In the genomic region with DNA sequence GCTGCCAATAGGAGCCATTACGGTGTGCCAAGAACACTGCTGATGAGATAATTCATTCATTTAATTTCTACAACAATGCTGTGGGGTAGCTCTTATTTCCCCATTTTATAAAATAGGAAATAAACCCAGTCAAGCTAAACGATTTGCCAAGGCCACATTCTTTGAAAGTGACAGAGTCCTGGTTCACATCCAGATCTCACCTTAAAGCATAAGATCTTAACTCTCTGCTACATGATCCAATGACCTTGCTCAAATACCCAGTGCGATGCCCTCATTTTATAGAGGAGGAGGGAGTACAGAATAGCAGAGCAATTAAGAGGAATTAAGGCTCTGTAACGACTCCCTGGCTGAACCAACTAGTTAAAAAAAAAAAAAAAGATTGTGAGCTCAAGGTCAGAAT, we compare ENCODE assay signal across 13 cellular contexts. TPM values are rescaled to one million over a fixed set of nuclear protein-coding genes. Genes with fewer than 3 reads are reported as not detected.
A peak's percentile ranks its signal among the peaks of the same experiment; 100 is the strongest.
DNase-seq lines count a peak whose midpoint lies in the region; ATAC-seq, FAIRE-seq and TF ChIP-seq lines count a peak whose summit lies in the region.
"Had no signal": no experiment of that assay in that cellular context is flagged by ENCODE, and none has a peak within 500 bp of the region (broad histone marks: within the 10 kb centered on the region; RNA-seq: fewer than 3 reads in every experiment).

No MANE protein-coding gene starts in this region.

- no peak for TF ChIP-seq POLR2A in esophagus muscularis mucosa (IDR thresholded peaks at IDR 0.05; ENCODE audit: low read depth)

- peaks cover 36% of the 10 kb centered on the region for H3K4me1 ChIP-seq in GM23248 (ENCODE audit: insufficient read depth)
- H3K4me1 ChIP-seq in colonic mucosa, result peaks cover 9% of the 10 kb centered on the region
- H3K4me1 ChIP-seq in pancreas, result peaks cover 0 to 9% (median 0%) of the 10 kb centered on the region in 3 donors
- H3K4me1 ChIP-seq in effector memory CD4-positive, alpha-beta T cell (ENCODE audit: control insufficient read depth, insufficient read depth, low read length, poor library complexity, severe bottlenecking), result no peaks in the 10 kb centered on the region
- H3K4me1 ChIP-seq in esophagus muscularis mucosa, result peaks cover 5 to 11% (median 7%) of the 10 kb centered on the region in 4 donors

- peak; percentile 47 for DNase-seq in GM23248
- DNase-seq in NOMO-1 treated with DMSO at 0.1 percent for 48 hours (lab: John Stamatoyannopoulos, UW; ENCODE audit: unreplicated experiment), result peak; percentile 72
- DNase-seq in colonic mucosa, result no peak
- DNase-seq in pancreas, result no peak
- no peak for DNase-seq in effector memory CD4-positive, alpha-beta T cell
- no peak for DNase-seq in esophagus muscularis mucosa (ENCODE audit: extremely low spot score)
- DNase-seq: NCI-H2107; stimulated activated CD4-positive, alpha-beta T cell treated with anti-CD3 and anti-CD28 coated beads, Interleukin-4, amount 100 ng/mL, for 4 hours had no signal

- intact Hi-C loops in colonic mucosa (cut with DNase I) (no loop called here), pancreas (cut with DNase I) (no loop called here), esophagus muscularis mucosa (cut with DNase I) (no loop called here)

- peak overlapping the region; percentile 99 for H3K27ac ChIP-seq in GM23248
- peak overlapping the region; percentile 18 for H3K27ac ChIP-seq in colonic mucosa
- peak overlapping the region in 2 of 4 donors; percentile 1 to 48 for H3K27ac ChIP-seq in pancreas
- no peak overlapping the region for H3K27ac ChIP-seq in effector memory CD4-positive, alpha-beta T cell (ENCODE audit: insufficient read depth, low read length, poor library complexity, severe bottlenecking)
- H3K27ac ChIP-seq in esophagus muscularis mucosa (replicated peaks in 1 of 4), result no peak overlapping the region

- FAIRE-seq in pancreas (lab: Jason Lieb, UNC), result no peak

- TF ChIP-seq EP300 in esophagus muscularis mucosa (IDR thresholded peaks at IDR 0.05), result no peak

- H3K4me2 ChIP-seq in GM23248 (ENCODE audit: unreplicated experiment), result peak overlapping the region; percentile 80

- TF ChIP-seq CTCF in colonic mucosa (IDR thresholded peaks at IDR 0.05), result no peak
- no peak for TF ChIP-seq CTCF in pancreas (IDR thresholded peaks at IDR 0.05)
- TF ChIP-seq CTCF in esophagus muscularis mucosa (IDR thresholded peaks at IDR 0.05), result no peak

- H2AFZ ChIP-seq in GM23248, result peak overlapping the region; percentile 70

- H3K27me3 ChIP-seq in GM23248 (replicated peaks; ENCODE audit: insufficient read depth), result no peaks in the 10 kb centered on the region
- no peaks in the 10 kb centered on the region for H3K27me3 ChIP-seq in colonic mucosa
- no peaks in the 10 kb centered on the region for H3K27me3 ChIP-seq in pancreas
- H3K27me3 ChIP-seq in effector memory CD4-positive, alpha-beta T cell (replicated peaks; ENCODE audit: control insufficient read depth, insufficient read depth, low read length, poor library complexity, severe bottlenecking), result no peaks in the 10 kb centered on the region
- no peaks in the 10 kb centered on the region for H3K27me3 ChIP-seq in esophagus muscularis mucosa

- H3K9ac ChIP-seq in GM23248 (peak overlapping the region; percentile 81), colonic mucosa (ENCODE audit: low read depth in 2 of 2, low read length in 2 of 2) (peak overlapping the region in 1 of 2 donors; percentile 55)

- no peaks in the 10 kb centered on the region for H3K9me2 ChIP-seq in GM23248 (ENCODE audit: insufficient read depth)

- H3F3A ChIP-seq in GM23248 (ENCODE audit: insufficient read depth), result peaks cover 31% of the 10 kb centered on the region

- H3K36me3 ChIP-seq in GM23248 (ENCODE audit: low read depth) (no peaks in the 10 kb centered on the region), colonic mucosa (no peaks in the 10 kb centered on the region), pancreas (no peaks in the 10 kb centered on the region), esophagus muscularis mucosa (no peaks in the 10 kb centered on the region)
- no peaks in the 10 kb centered on the region for H3K36me3 ChIP-seq in effector memory CD4-positive, alpha-beta T cell (ENCODE audit: control insufficient read depth, insufficient read depth, low read length)

- H3K79me2 ChIP-seq in GM23248 (ENCODE audit: insufficient read depth), result no peaks in the 10 kb centered on the region

- 64% methylated on average over 4 of the region's 4 CpGs for WGBS in GM23248 (ENCODE audit: low coverage in 1 of 2, low lambda C conversion rate in 2 of 2, missing lambda C conversion rate in 2 of 2), 2 experiments
- 34 to 37% methylated on average over 4 of the region's 4 CpGs for WGBS in pancreas, 2 donors
- 66% methylated on average over 4 of the region's 4 CpGs for WGBS in esophagus muscularis mucosa

- H3K4me3 ChIP-seq in GM23248 (peak overlapping the region; percentile 56), colonic mucosa (no peak overlapping the region), pancreas (no peak overlapping the region), esophagus muscularis mucosa (no peak overlapping the region)
- H3K4me3 ChIP-seq in effector memory CD4-positive, alpha-beta T cell (ENCODE audit: insufficient read depth, low read depth, low read length, poor library complexity, severe bottlenecking), result no peak overlapping the region
- H3K4me3 ChIP-seq: SK-N-MC had no signal

- in situ Hi-C loops in GM23248 (cut with MboI), result no loop called here

- H3K9me3 ChIP-seq in GM23248 (ENCODE audit: low read depth) (no peaks in the 10 kb centered on the region), colonic mucosa (no peaks in the 10 kb centered on the region), pancreas (no peaks in the 10 kb centered on the region), esophagus muscularis mucosa (no peaks in the 10 kb centered on the region)
- H3K9me3 ChIP-seq in effector memory CD4-positive, alpha-beta T cell (ENCODE audit: control insufficient read depth, low read length), result no peaks in the 10 kb centered on the region

- peak; percentile 38 to 81 (median 64) for ATAC-seq in pancreas
- no peak for ATAC-seq in GM21717 (IDR thresholded peaks at IDR 0.05; ENCODE audit: unreplicated experiment)
- ATAC-seq in HG03025 (IDR thresholded peaks at IDR 0.05; ENCODE audit: low FRiP score, unreplicated experiment), result no peak

- H4K20me1 ChIP-seq in GM23248 (ENCODE audit: insufficient read depth), result no peaks in the 10 kb centered on the region

RNA-seq across cellular contexts. Expression of gene PDE6A, which starts 5.0 kb away (rescaled TPM):
- not detected in 2 replicates for total RNA-seq in GM23248 (2014; rRNA removed; shearing (Covaris generic))
- polyA plus RNA-seq in GM23248 (2016; fragmentation: Nextera tagmentation; extraction: Ambion mirVana) (not detected in 2 replicates), pancreas (not detected)
- total RNA-seq in colonic mucosa (1 to 10 TPM; 1.5 to 2.7 TPM), pancreas (not detected), esophagus muscularis mucosa (not detected)
- total RNA-seq: HT-29, subcutaneous adipose tissue had no signal

RNA-seq across cellular contexts. Expression of gene SLC26A2, which starts 21.0 kb away (rescaled TPM):
- 11.1 and 11.4 TPM in 2 replicates for total RNA-seq in GM23248 (2014; rRNA removed; shearing (Covaris generic))
- polyA plus RNA-seq in GM23248 (2016; fragmentation: Nextera tagmentation; extraction: Ambion mirVana) (5.2 and 6.2 TPM in 2 replicates), pancreas (1 to 10 TPM; 1.1 to 3.0 TPM)
- total RNA-seq in colonic mucosa (100 to 1,000 TPM; 339 to 770 TPM), pancreas (1 to 10 TPM; 3.1 to 7.4 (median 4.4) TPM), esophagus muscularis mucosa (1 to 10 TPM; 7.9 to 9.2 (median 8.0) TPM)

Comparison
In these comparisons a context has a peak if more than half of its experiments do, and no peak if none do; other contexts are left out.
1. DNase-seq: peak in GM23248 (single experiment) and NOMO-1 treated with DMSO at 0.1 percent for 48 hours (single experiment); none in colonic mucosa (single experiment), pancreas (0 of 6), effector memory CD4-positive, alpha-beta T cell (0 of 3) and esophagus muscularis mucosa (single experiment).
2. H3K27ac ChIP-seq: peak in GM23248 (single experiment) and colonic mucosa (single experiment); none in effector memory CD4-positive, alpha-beta T cell (single experiment) and esophagus muscularis mucosa (0 of 4).
3. ATAC-seq: peak in pancreas (4 of 4); none in GM21717 (single experiment) and HG03025 (single experiment).
4. RNA of gene SLC26A2, which starts 21.0 kb away (total RNA-seq): 339 to 770 TPM in colonic mucosa; 11.1 to 11.4 TPM in GM23248, 7.9 to 9.2 TPM in esophagus muscularis mucosa and 3.1 to 7.4 TPM in pancreas; every median in the first group is over 10 times any median in the second.